In genomic region chr22:37582526-37582925, GRCh38 we compare ENCODE assay signal across 26 cellular contexts. TPM values are rescaled to one million over a fixed set of nuclear protein-coding genes. Genes with fewer than 3 reads are reported as not detected.
"Had no signal": no experiment of that assay in that cellular context is flagged by ENCODE, and none has a peak within 500 bp of the region (broad histone marks: within the 10 kb centered on the region; RNA-seq: fewer than 3 reads in every experiment).

No MANE protein-coding gene starts in this region.

- H3K27ac Mint-ChIP-seq: activated B cell treated with CpG ODN at 0.5 μM for 24 hours; activated CD4-positive, alpha-beta T cell treated with anti-CD3 and anti-CD28 coated beads, Interleukin-2, amount 10 ng/mL, durations not matched to agents 24 days and 14 days; activated CD8-positive, alpha-beta memory T cell treated with anti-CD3 and anti-CD28 coated beads, Interleukin-2, amount 10 ng/mL, durations not matched to agents 7 days and 5 days; activated naive CD4-positive, alpha-beta T cell treated with anti-CD3 and anti-CD28 coated beads, Interleukin-2, amount 50 U/mL, for 72 hours; activated naive CD8-positive, alpha-beta T cell treated with anti-CD3 and anti-CD28 coated beads, Interleukin-2, amount 50 U/mL, for 24 hours; brain; T-helper 1 cell treated with Interleukin-12 subunit alpha and Interleukin-12 subunit beta and Interleukin-4 antibody, amounts not matched to agents 30 μg/mL and 1 μg/mL, for 36 hours had no signal

- H3K36me3 ChIP-seq: cardiac muscle cell, SJSA1 had no signal

- H3K4me3 ChIP-seq: ascending aorta, cardiac muscle cell, SJSA1 had no signal

- H3K4me3 Mint-ChIP-seq: activated B cell treated with CpG ODN at 0.5 μM for 24 hours; activated CD4-positive, alpha-beta T cell treated with anti-CD3 and anti-CD28 coated beads, Interleukin-2, amount 10 ng/mL, durations not matched to agents 24 days and 14 days; activated CD8-positive, alpha-beta memory T cell treated with anti-CD3 and anti-CD28 coated beads, Interleukin-2, amount 10 ng/mL, durations not matched to agents 7 days and 5 days; activated naive CD8-positive, alpha-beta T cell treated with anti-CD3 and anti-CD28 coated beads, Interleukin-2, amount 50 U/mL, for 24 hours; activated T-cell treated with anti-CD3 and anti-CD28 coated beads, Interleukin-2, amount 50 U/mL, for 4 hours; brain; T-helper 1 cell treated with Interleukin-12 subunit alpha and Interleukin-12 subunit beta and Interleukin-4 antibody, amounts not matched to agents 30 μg/mL and 1 μg/mL, for 36 hours had no signal

- H3K4me1 ChIP-seq: SJSA1 had no signal

- H3K9me3 ChIP-seq: ascending aorta, SJSA1 had no signal

- DNase-seq: activated B cell treated with CpG ODN at 0.5 μM for 24 hours; activated CD4-positive, alpha-beta T cell treated with anti-CD3 and anti-CD28 coated beads for 1 hour; activated CD4-positive, alpha-beta T cell treated with anti-CD3 and anti-CD28 coated beads, Interleukin-2, amount 10 ng/mL, durations not matched to agents 24 days and 14 days; activated CD4-positive, alpha-beta T cell treated with anti-CD3 and anti-CD28 coated beads, Interleukin-2, amount 50 U/mL, for 48 hours; activated CD8-positive, alpha-beta memory T cell treated with anti-CD3 and anti-CD28 coated beads, Interleukin-2, amount 10 ng/mL, durations not matched to agents 7 days and 5 days; activated effector memory CD4-positive, alpha-beta T cell treated with anti-CD3 and anti-CD28 coated beads, Interleukin-2, amount 50 U/mL, for 16 hours; activated naive CD4-positive, alpha-beta T cell treated with Interleukin-2 at 50 U/mL for 16 hours; activated naive CD8-positive, alpha-beta T cell treated with anti-CD3 and anti-CD28 coated beads, Interleukin-2, amount 50 U/mL, for 24 hours; activated T-cell treated with anti-CD3 and anti-CD28 coated beads, Interleukin-2, amount 50 U/mL, for 4 hours; amniotic stem cell; Kasumi-1; KBM-7; NCI-H1105 treated with DMSO at 0.1 percent for 48 hours; NCI-H1436 treated with DMSO at 0.1 percent for 48 hours; NCI-H187; NCI-H2081; NCI-H510A treated with DMSO at 0.1 percent for 48 hours; NCI-H69; SHP77; SW 1271 had no signal

- H3K36me3 Mint-ChIP-seq: activated CD8-positive, alpha-beta memory T cell treated with anti-CD3 and anti-CD28 coated beads, Interleukin-2, amount 10 ng/mL, durations not matched to agents 7 days and 5 days; activated naive CD4-positive, alpha-beta T cell treated with anti-CD3 and anti-CD28 coated beads, Interleukin-2, amount 50 U/mL, for 72 hours; brain had no signal

- H3K9me3 Mint-ChIP-seq: activated B cell treated with CpG ODN at 0.5 μM for 24 hours; activated CD4-positive, alpha-beta T cell treated with anti-CD3 and anti-CD28 coated beads, Interleukin-2, amount 10 ng/mL, durations not matched to agents 24 days and 14 days; activated naive CD4-positive, alpha-beta T cell treated with anti-CD3 and anti-CD28 coated beads, Interleukin-2, amount 50 U/mL, for 72 hours; activated naive CD8-positive, alpha-beta T cell treated with anti-CD3 and anti-CD28 coated beads, Interleukin-2, amount 50 U/mL, for 24 hours; activated T-cell treated with anti-CD3 and anti-CD28 coated beads, Interleukin-2, amount 50 U/mL, for 4 hours; brain; T-helper 1 cell treated with Interleukin-12 subunit alpha and Interleukin-12 subunit beta and Interleukin-4 antibody, amounts not matched to agents 30 μg/mL and 1 μg/mL, for 36 hours had no signal

- H3K27ac ChIP-seq: cardiac muscle cell, SJSA1 had no signal

- H3K27me3 ChIP-seq: ascending aorta, cardiac muscle cell had no signal

RNA-seq across cellular contexts. Expression of gene LGALS2, which starts 2.6 kb away (rescaled TPM):
- total RNA-seq: activated B cell treated with CpG ODN at 0.5 μM for 24 hours; activated CD4-positive, alpha-beta T cell treated with anti-CD3 and anti-CD28 coated beads, Interleukin-2, amount 10 ng/mL, durations not matched to agents 24 days and 14 days; activated CD8-positive, alpha-beta memory T cell treated with anti-CD3 and anti-CD28 coated beads, Interleukin-2, amount 10 ng/mL, durations not matched to agents 7 days and 5 days; activated naive CD4-positive, alpha-beta T cell treated with anti-CD3 and anti-CD28 coated beads, Interleukin-2, amount 50 U/mL, for 72 hours; activated T-cell treated with anti-CD3 and anti-CD28 coated beads, Interleukin-2, amount 50 U/mL, for 4 hours; ascending aorta; cardiac muscle cell; SJSA1 had no signal
- polyA plus RNA-seq: cardiac muscle cell had no signal

RNA-seq across cellular contexts. Expression of gene CDC42EP1, which starts 22.2 kb away (rescaled TPM):
- total RNA-seq: activated B cell treated with CpG ODN at 0.5 μM for 24 hours had no signal
